Comparison of ENCODE assay signal across 1 cellular context in the genomic region with DNA sequence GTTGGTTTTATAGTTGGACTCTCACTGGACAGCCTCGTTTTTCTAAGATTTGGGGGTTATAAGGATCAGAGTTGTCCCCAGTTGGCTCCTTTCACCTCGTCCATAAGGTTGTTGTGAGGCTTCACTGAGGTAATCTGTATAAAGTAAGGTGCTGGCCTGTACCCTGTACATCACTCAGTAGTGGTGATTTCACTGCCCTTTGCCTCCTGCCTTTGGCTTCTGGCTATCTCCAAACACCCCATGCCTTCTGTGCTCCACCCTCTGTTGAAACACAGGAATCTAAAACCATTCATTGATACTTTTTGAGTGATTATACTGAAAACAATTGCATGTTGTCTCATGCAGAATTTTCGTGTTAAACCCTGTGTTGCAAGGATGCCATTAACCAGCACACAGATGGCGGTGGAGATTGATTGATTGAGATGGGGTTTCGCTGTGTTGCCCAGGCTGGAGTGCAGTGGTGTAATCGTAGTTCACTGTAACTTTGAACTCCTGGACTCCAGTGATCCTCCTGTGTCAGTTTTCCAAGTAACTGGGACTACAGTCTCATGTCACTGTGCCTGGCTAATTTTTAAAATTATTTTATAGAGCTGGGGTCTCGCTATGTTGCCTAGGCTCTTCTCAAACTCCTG.
TF ChIP-seq lines count a peak whose summit lies in the region.

No MANE protein-coding gene starts in this region.

TF ChIP-seq in IMR-90, 13 proteins besides CTCF, POLR2A, EP300 and RAD21 (continued from another document):
- TF ChIP-seq RFX5 (IDR thresholded peaks at IDR 0.05; ENCODE audit: low read depth, low read length) (no peak), MAZ (IDR thresholded peaks at IDR 0.05; ENCODE audit: borderline replicate concordance, low read depth, low read length) (no peak), MXI1 (IDR thresholded peaks at IDR 0.05; ENCODE audit: borderline replicate concordance, low read depth, low read length) (no peak), SMC3 (IDR thresholded peaks at IDR 0.05; ENCODE audit: low read depth, low read length) (no peak), MAFK (IDR thresholded peaks at IDR 0.05; ENCODE audit: low read depth, low read length) (no peak), NFE2L2 (IDR thresholded peaks at IDR 0.05; ENCODE audit: low read depth, low read length) (no peak), RCOR1 (IDR thresholded peaks at IDR 0.05; ENCODE audit: insufficient replicate concordance, low read length) (no peak), CHD1 (IDR thresholded peaks at IDR 0.05; ENCODE audit: low read depth, low read length) (no peak)
- TF ChIP-seq, protein P1, sequence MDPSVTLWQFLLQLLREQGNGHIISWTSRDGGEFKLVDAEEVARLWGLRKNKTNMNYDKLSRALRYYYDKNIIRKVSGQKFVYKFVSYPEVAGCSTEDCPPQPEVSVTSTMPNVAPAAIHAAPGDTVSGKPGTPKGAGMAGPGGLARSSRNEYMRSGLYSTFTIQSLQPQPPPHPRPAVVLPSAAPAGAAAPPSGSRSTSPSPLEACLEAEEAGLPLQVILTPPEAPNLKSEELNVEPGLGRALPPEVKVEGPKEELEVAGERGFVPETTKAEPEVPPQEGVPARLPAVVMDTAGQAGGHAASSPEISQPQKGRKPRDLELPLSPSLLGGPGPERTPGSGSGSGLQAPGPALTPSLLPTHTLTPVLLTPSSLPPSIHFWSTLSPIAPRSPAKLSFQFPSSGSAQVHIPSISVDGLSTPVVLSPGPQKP (IDR thresholded peaks at IDR 0.05; ENCODE audit: borderline replicate concordance, low read depth, low read length): no peak
